10 cellular contexts compared by ENCODE assay signal in genomic region chrX:124747295-124747694, GRCh38.
"Had no signal": no experiment of that assay in that cellular context is flagged by ENCODE, and none has a peak within 500 bp of the region (broad histone marks: within the 10 kb centered on the region; RNA-seq: fewer than 3 reads in every experiment).

No MANE protein-coding gene starts in this region.

- H3K36me3 ChIP-seq: HAP-1 had no signal

- DNase-seq: GM23248, GOT3, H7, Karpas-422, KBM-7 had no signal

- FAIRE-seq: HTR-8/SVneo had no signal

- H3K27ac ChIP-seq: GM23248, HL-60, KMS-11 had no signal

- H3K9me3 Mint-ChIP-seq: IgD-negative memory B cell had no signal

- H3K4me2 ChIP-seq: KMS-11 had no signal

- H3K36me3 Mint-ChIP-seq: IgD-negative memory B cell had no signal

- H2AFZ ChIP-seq: GM23248 had no signal

- H3K4me3 Mint-ChIP-seq: IgD-negative memory B cell had no signal

- H3K27ac Mint-ChIP-seq: IgD-negative memory B cell had no signal

- H3K4me1 ChIP-seq: HAP-1 had no signal

- H3K4me1 Mint-ChIP-seq: IgD-negative memory B cell had no signal

- H3K9ac ChIP-seq: GM23248, KMS-11 had no signal

- H3K4me3 ChIP-seq: GM23248, HAP-1 had no signal

- H3K27me3 Mint-ChIP-seq: IgD-negative memory B cell had no signal

- H3K9me3 ChIP-seq: HAP-1 had no signal
